Comparison of ENCODE assay signal across 27 cellular contexts in genomic region chr13:38670627-38671026, GRCh38. TPM values are rescaled to one million over a fixed set of nuclear protein-coding genes. Genes with fewer than 3 reads are reported as not detected.
DNase-seq lines count a peak whose midpoint lies in the region; ATAC-seq, FAIRE-seq and TF ChIP-seq lines count a peak whose summit lies in the region.
"Had no signal": no experiment of that assay in that cellular context is flagged by ENCODE, and none has a peak within 500 bp of the region (broad histone marks: within the 10 kb centered on the region; RNA-seq: fewer than 3 reads in every experiment).

No MANE protein-coding gene starts in this region.

- FAIRE-seq in astrocyte (lab: Jason Lieb, UNC), result no peak
- FAIRE-seq: endothelial cell of umbilical vein, GM12891 had no signal

- H3K9me3 Mint-ChIP-seq in astrocyte (ENCODE audit: unreplicated experiment), result no peaks in the 10 kb centered on the region
- H3K9me3 Mint-ChIP-seq: activated CD4-positive, alpha-beta T cell treated with anti-CD3 and anti-CD28 coated beads, Interleukin-2, amount 10 ng/mL, durations not matched to agents 24 days and 14 days; activated T-helper 1 cell treated with anti-CD3 and anti-CD28 coated beads, Interleukin-12 subunit alpha, Interleukin-12 subunit beta, Interleukin-2, Interleukin-4 antibody, amounts not matched to agents 30 ng/mL and 10 ng/mL and 1 ng/mL, durations not matched to agents 14 hours and 24 hours and 36 hours; brain; neural progenitor cell had no signal

- no peaks in the 10 kb centered on the region for H3K27me3 Mint-ChIP-seq in astrocyte (ENCODE audit: low read depth, unreplicated experiment)
- H3K27me3 Mint-ChIP-seq: activated CD4-positive, alpha-beta T cell treated with anti-CD3 and anti-CD28 coated beads, Interleukin-2, amount 10 ng/mL, durations not matched to agents 24 days and 14 days; activated CD8-positive, alpha-beta memory T cell treated with anti-CD3 and anti-CD28 coated beads, Interleukin-2, amount 10 ng/mL, durations not matched to agents 7 days and 5 days had no signal

- peaks cover 11% of the 10 kb centered on the region for H3K4me1 Mint-ChIP-seq in astrocyte (ENCODE audit: low read depth, unreplicated experiment)
- H3K4me1 Mint-ChIP-seq: activated CD4-positive, alpha-beta T cell treated with anti-CD3 and anti-CD28 coated beads, Interleukin-2, amount 10 ng/mL, durations not matched to agents 24 days and 14 days; activated CD8-positive, alpha-beta memory T cell treated with anti-CD3 and anti-CD28 coated beads, Interleukin-2, amount 10 ng/mL, durations not matched to agents 7 days and 5 days; B cell had no signal

- no peak overlapping the region for H3K27ac ChIP-seq in astrocyte (ENCODE audit: low read depth, low read length)
- H3K27ac ChIP-seq: KMS-11, neural progenitor cell, prostate gland, stomach, upper lobe of left lung had no signal

- peak; percentile 48 for ATAC-seq in omental fat pad (ENCODE audit: low FRiP score)
- no peak for ATAC-seq in GM18861 (IDR thresholded peaks at IDR 0.05; ENCODE audit: unreplicated experiment)
- ATAC-seq: activated CD8-positive, alpha-beta memory T cell treated with anti-CD3 and anti-CD28 coated beads, Interleukin-2, amount 10 ng/mL, durations not matched to agents 7 days and 5 days; activated naive CD4-positive, alpha-beta T cell treated with anti-CD3 and anti-CD28 coated beads, Interleukin-2, amount 50 U/mL, for 72 hours had no signal

- no peaks in the 10 kb centered on the region for H3K27me3 ChIP-seq in astrocyte (ENCODE audit: insufficient read depth, low read length)
- H3K27me3 ChIP-seq: neural progenitor cell, stomach, upper lobe of left lung had no signal

- H2AFZ ChIP-seq in astrocyte (ENCODE audit: low read depth, low read length), result no peak overlapping the region
- H2AFZ ChIP-seq: neural progenitor cell had no signal

- TF ChIP-seq CTCF in astrocyte (IDR thresholded peaks at IDR 0.05; ENCODE audit: insufficient read depth, low read depth, low read length), result no peak
- TF ChIP-seq CTCF in fibroblast of mammary gland (conservative IDR thresholded peaks at IDR 0.05; ENCODE audit: control insufficient read depth, insufficient read depth, low read depth, low read length), result peak; percentile 6
- no peak for TF ChIP-seq CTCF in omental fat pad (IDR thresholded peaks at IDR 0.05)

- H3K9me3 ChIP-seq in astrocyte (ENCODE audit: insufficient read depth, low read depth, low read length), result no peaks in the 10 kb centered on the region
- H3K9me3 ChIP-seq: prostate gland, stomach, upper lobe of left lung had no signal

- no peak overlapping the region for H3K9ac ChIP-seq in astrocyte (ENCODE audit: low read length)
- H3K9ac ChIP-seq: KMS-11, neural progenitor cell had no signal

- H3K4me3 ChIP-seq in astrocyte (ENCODE audit: insufficient read depth, low read depth, low read length) (no peak overlapping the region), fibroblast of mammary gland (ENCODE audit: control insufficient read depth, low read depth, low read length) (no peak overlapping the region)
- H3K4me3 ChIP-seq: neural progenitor cell, prostate gland, stomach, upper lobe of left lung had no signal

- no peaks in the 10 kb centered on the region for H3K36me3 ChIP-seq in astrocyte (ENCODE audit: insufficient read depth, low read length)
- H3K36me3 ChIP-seq: neural progenitor cell, prostate gland, stomach, upper lobe of left lung had no signal

- H3K79me2 ChIP-seq in astrocyte (ENCODE audit: insufficient read depth, low read length), result no peaks in the 10 kb centered on the region

- no peak overlapping the region for H3K4me2 ChIP-seq in astrocyte (ENCODE audit: low read length)
- H3K4me2 ChIP-seq: KMS-11, neural progenitor cell had no signal

- no peak overlapping the region for H3K27ac Mint-ChIP-seq in astrocyte (ENCODE audit: unreplicated experiment)
- H3K27ac Mint-ChIP-seq: activated CD4-positive, alpha-beta T cell treated with anti-CD3 and anti-CD28 coated beads, Interleukin-2, amount 10 ng/mL, durations not matched to agents 24 days and 14 days; activated CD8-positive, alpha-beta memory T cell treated with anti-CD3 and anti-CD28 coated beads, Interleukin-2, amount 10 ng/mL, durations not matched to agents 7 days and 5 days; activated naive CD4-positive, alpha-beta T cell treated with anti-CD3 and anti-CD28 coated beads, Interleukin-2, amount 50 U/mL, for 72 hours; activated T-helper 1 cell treated with anti-CD3 and anti-CD28 coated beads, Interleukin-12 subunit alpha, Interleukin-12 subunit beta, Interleukin-2, Interleukin-4 antibody, amounts not matched to agents 30 ng/mL and 10 ng/mL and 1 ng/mL, durations not matched to agents 14 hours and 24 hours and 36 hours; B cell; brain; neural progenitor cell had no signal

- H3K4me1 ChIP-seq in astrocyte (ENCODE audit: insufficient read depth, low read length), result no peaks in the 10 kb centered on the region
- H3K4me1 ChIP-seq: neural progenitor cell, prostate gland, stomach, upper lobe of left lung had no signal

- no peak overlapping the region for H3K4me3 Mint-ChIP-seq in astrocyte (ENCODE audit: unreplicated experiment)
- H3K4me3 Mint-ChIP-seq: activated CD4-positive, alpha-beta T cell treated with anti-CD3 and anti-CD28 coated beads, Interleukin-2, amount 10 ng/mL, durations not matched to agents 24 days and 14 days; activated CD8-positive, alpha-beta memory T cell treated with anti-CD3 and anti-CD28 coated beads, Interleukin-2, amount 10 ng/mL, durations not matched to agents 7 days and 5 days; activated T-helper 1 cell treated with anti-CD3 and anti-CD28 coated beads, Interleukin-12 subunit alpha, Interleukin-12 subunit beta, Interleukin-2, Interleukin-4 antibody, amounts not matched to agents 30 ng/mL and 10 ng/mL and 1 ng/mL, durations not matched to agents 14 hours and 24 hours and 36 hours; B cell; brain; neural progenitor cell had no signal

- DNase-seq in M059J (ENCODE audit: low read depth) (peak; percentile 17), astrocyte (ENCODE audit: low read depth) (peak; percentile 22), fibroblast of mammary gland (ENCODE audit: low read depth) (peak; percentile 29), omental fat pad (ENCODE audit: low spot score) (no peak), NCI-H2171 (lab: John Stamatoyannopoulos, UW) (no peak), superior temporal gyrus (ENCODE audit: extremely low spot score) (no peak)
- DNase-seq: activated CD4-positive, alpha-beta T cell treated with anti-CD3 and anti-CD28 coated beads, Interleukin-2, amount 10 ng/mL, durations not matched to agents 24 days and 14 days; activated CD8-positive, alpha-beta memory T cell treated with anti-CD3 and anti-CD28 coated beads, Interleukin-2, amount 10 ng/mL, durations not matched to agents 7 days and 5 days; dermis blood vessel endothelial cell; DMS79; GOT3; NCI-H2029; NK-92 treated with Interleukin-12 subunit alpha and Interleukin-12 subunit beta, amount 100 ng/mL, for 24 hours; stimulated activated CD4-positive, alpha-beta T cell treated with anti-CD3 and anti-CD28 coated beads, Interleukin-4, amount 100 ng/mL, for 1 hour; stomach; upper lobe of left lung had no signal

- no peaks in the 10 kb centered on the region for H3K36me3 Mint-ChIP-seq in astrocyte (ENCODE audit: low read depth, unreplicated experiment)
- H3K36me3 Mint-ChIP-seq: activated CD8-positive, alpha-beta memory T cell treated with anti-CD3 and anti-CD28 coated beads, Interleukin-2, amount 10 ng/mL, durations not matched to agents 7 days and 5 days; activated naive CD4-positive, alpha-beta T cell treated with anti-CD3 and anti-CD28 coated beads, Interleukin-2, amount 50 U/mL, for 72 hours; brain; neural progenitor cell had no signal

- no peaks in the 10 kb centered on the region for H4K20me1 ChIP-seq in astrocyte (ENCODE audit: insufficient read depth, low read length)

RNA-seq across cellular contexts. Expression of gene FREM2, which starts 16.2 kb away (rescaled TPM):
- total RNA-seq in M059J (2014; rRNA removed; shearing (Covaris generic)), result 0.12 and 0.76 TPM in 2 replicates
- total RNA-seq in astrocyte (0.67 and 2.8 TPM in 2 replicates), omental fat pad (1 to 10 TPM in 3 of 4 donors, under 1 TPM in 1; 0.28 to 2.8 (median 1.6) TPM)
- total RNA-seq: activated naive CD4-positive, alpha-beta T cell treated with anti-CD3 and anti-CD28 coated beads, Interleukin-2, amount 50 U/mL, for 72 hours; B cell; endothelial cell of umbilical vein; mononuclear cell had no signal

Comparison
In these comparisons a context has a peak if more than half of its experiments do, and no peak if none do; other contexts are left out.
1. DNase-seq: peak in M059J (single experiment), astrocyte (single experiment) and fibroblast of mammary gland (single experiment); none in omental fat pad (single experiment), NCI-H2171 (single experiment) and superior temporal gyrus (single experiment).